Comparison of ENCODE assay signal across 17 cellular contexts in the genomic region with DNA sequence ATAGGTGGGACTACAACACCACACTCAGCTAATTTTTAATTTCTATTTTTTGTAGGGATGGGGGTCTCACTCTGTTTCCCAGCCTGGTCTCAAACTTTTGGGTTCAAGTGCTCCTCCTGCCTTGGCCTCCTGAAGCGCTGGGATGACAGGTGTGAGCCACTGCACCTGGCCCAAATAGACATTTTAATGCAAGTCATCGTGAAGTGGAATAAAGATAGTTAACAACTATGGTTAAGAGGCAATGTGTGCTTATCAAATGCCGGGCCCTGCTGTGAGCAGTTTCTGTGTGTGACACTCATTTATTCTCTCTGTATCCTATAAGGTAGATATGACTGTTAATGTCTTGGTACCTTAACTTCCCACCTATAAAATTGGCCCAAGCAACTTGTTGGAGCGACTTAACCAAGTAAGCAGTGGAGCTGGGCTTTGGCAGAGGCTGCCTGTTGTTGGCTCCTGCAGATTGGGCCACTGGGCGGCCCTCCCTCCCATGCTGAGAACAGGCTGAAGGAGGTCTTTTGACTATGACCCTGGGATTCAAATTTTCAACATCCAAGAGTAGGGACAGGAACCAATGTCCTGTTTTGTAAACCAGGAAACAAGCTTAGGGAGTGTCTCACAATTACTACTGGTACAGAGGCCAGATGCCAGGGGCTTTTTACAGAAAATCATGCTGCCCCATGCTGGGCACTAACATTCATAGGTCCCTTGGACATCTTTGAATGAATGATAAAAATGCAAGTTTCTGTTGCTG.
A peak's percentile ranks its signal among the peaks of the same experiment; 100 is the strongest.
DNase-seq lines count a peak whose midpoint lies in the region; ATAC-seq and TF ChIP-seq lines count a peak whose summit lies in the region.
"Had no signal": no experiment of that assay in that cellular context is flagged by ENCODE, and none has a peak within 500 bp of the region (broad histone marks: within the 10 kb centered on the region; RNA-seq: fewer than 3 reads in every experiment).

No MANE protein-coding gene starts in this region.

- no TSS peak for BruUV-seq in OCI-LY7 (replicated peaks; lab: Mats Ljungman, UMichigan)

- CTCF ChIA-PET in SK-N-SH (lab: Yijun Ruan, JAX) = interaction anchor here (1.3 kb wide), 1 partner anchor 211 kb away, joined by 3 read pairs; no protein-coding TSS in a partner anchor
- CTCF ChIA-PET in OCI-LY7 (lab: Charles Lee; ENCODE audit: unreplicated experiment) = no interaction called here

- H3K36me3 ChIP-seq in SK-N-SH (replicated peaks in 1 of 2; ENCODE audit: control insufficient read depth in 1 of 2, insufficient read depth in 2 of 2, low read length in 1 of 2) (no peaks in the 10 kb centered on the region), OCI-LY7 (ENCODE audit: insufficient read depth, low read length) (no peaks in the 10 kb centered on the region), thyroid gland (no peaks in the 10 kb centered on the region), colonic mucosa (no peaks in the 10 kb centered on the region)
- H3K36me3 ChIP-seq: BE2C had no signal

- no peak for ATAC-seq in SK-N-SH treated with all-trans-retinoic acid at 6 μM for 48 hours

- H3K79me2 ChIP-seq in SK-N-SH (ENCODE audit: insufficient read depth) (no peaks in the 10 kb centered on the region), OCI-LY7 (ENCODE audit: insufficient read depth, low read depth, low read length) (no peaks in the 10 kb centered on the region)

- no peak overlapping the region for H3K4me2 ChIP-seq in SK-N-SH
- H3K4me2 ChIP-seq in OCI-LY7 (ENCODE audit: low read length) = no peak overlapping the region

- H3K9me3 ChIP-seq in SK-N-SH (no peaks in the 10 kb centered on the region), OCI-LY7 (ENCODE audit: low read length) (no peaks in the 10 kb centered on the region), thyroid gland (no peaks in the 10 kb centered on the region), colonic mucosa (no peaks in the 10 kb centered on the region)
- H3K9me3 ChIP-seq: BE2C, Caco-2 had no signal

- H3K4me3 ChIP-seq in SK-N-SH (ENCODE audit: low read depth in 2 of 2, low read length in 1 of 2) (no peak overlapping the region), OCI-LY7 (ENCODE audit: low read depth, low read length, poor library complexity, severe bottlenecking) (no peak overlapping the region), thyroid gland (replicated peaks in 1 of 3) (no peak overlapping the region), colonic mucosa (no peak overlapping the region)

- no peaks in the 10 kb centered on the region for H3K9me2 ChIP-seq in SK-N-SH
- no peaks in the 10 kb centered on the region for H3K9me2 ChIP-seq in OCI-LY7 (ENCODE audit: insufficient read depth, low read length)

- TF ChIP-seq RAD21 in SK-N-SH (IDR thresholded peaks at IDR 0.05; ENCODE audit: low read length) = no peak

- no peaks in the 10 kb centered on the region for H3K4me1 ChIP-seq in SK-N-SH (ENCODE audit: control insufficient read depth in 1 of 2, insufficient read depth in 2 of 2, low read depth in 1 of 2, low read length in 1 of 2)
- no peaks in the 10 kb centered on the region for H3K4me1 ChIP-seq in OCI-LY7 (ENCODE audit: insufficient read depth, low read length, poor library complexity, severe bottlenecking)
- peaks cover 13 to 35% of the 10 kb centered on the region in 2 donors for H3K4me1 ChIP-seq in thyroid gland
- no peaks in the 10 kb centered on the region for H3K4me1 ChIP-seq in colonic mucosa
- H3K4me1 ChIP-seq: BE2C, Caco-2 had no signal

- no peaks in the 10 kb centered on the region for H3K27me3 ChIP-seq in SK-N-SH (ENCODE audit: insufficient read depth)
- no peaks in the 10 kb centered on the region for H3K27me3 ChIP-seq in thyroid gland
- H3K27me3 ChIP-seq in colonic mucosa = no peaks in the 10 kb centered on the region
- H3K27me3 ChIP-seq: BE2C had no signal

- WGBS in SK-N-SH (ENCODE audit: low lambda C conversion rate) = 54% methylated on average over 5 of the region's 5 CpGs
- WGBS in thyroid gland, 2 donors = 87 to 89% methylated on average over 5 of the region's 5 CpGs

- intact Hi-C loops in OCI-LY7 (cut with micrococcal nuclease; ENCODE audit: unreplicated experiment) = no loop called here
- intact Hi-C loops in thyroid gland (cut with DNase I) = no loop called here
- intact Hi-C loops in colonic mucosa (cut with DNase I) = no loop called here
- intact Hi-C loops in cardiac septum (cut with DNase I) = no loop called here

- DNase-seq in SK-N-SH = no peak
- DNase-seq in OCI-LY7 (ENCODE audit: low spot score) = peak; percentile 0
- DNase-seq in iPS DF 4.7 (ENCODE audit: extremely low read depth, low spot score) = peak; percentile 38
- peak; percentile 40 to 49 for DNase-seq in thyroid gland
- no peak for DNase-seq in CD1c-positive myeloid dendritic cell (ENCODE audit: extremely low spot score)
- DNase-seq in colonic mucosa = no peak
- no peak for DNase-seq in cardiac septum (ENCODE audit: low spot score)
- DNase-seq: BE2C; Caco-2; CD4-positive, alpha-beta T cell; GDM1; NCI-H1417 treated with DMSO at 0.1 percent for 48 hours; NCI-H187 treated with DMSO at 0.1 percent for 48 hours; NCI-H2227 treated with DMSO at 0.1 percent for 48 hours; NCI-H524; Right ventricle myocardium superior had no signal

- TF ChIP-seq EP300 in SK-N-SH (IDR thresholded peaks at IDR 0.05; ENCODE audit: borderline replicate concordance in 1 of 2, low read depth in 1 of 2, low read length in 1 of 2) = no peak

- H4K20me1 ChIP-seq in SK-N-SH (ENCODE audit: insufficient read depth) (no peaks in the 10 kb centered on the region), OCI-LY7 (ENCODE audit: insufficient read depth, low read length) (no peaks in the 10 kb centered on the region)

- TF ChIP-seq CTCF in SK-N-SH (IDR thresholded peaks at IDR 0.05) = no peak
- TF ChIP-seq CTCF in OCI-LY7 (conservative IDR thresholded peaks at IDR 0.05; ENCODE audit: low read length) = no peak
- TF ChIP-seq CTCF in thyroid gland (IDR thresholded peaks at IDR 0.05) = no peak
- TF ChIP-seq CTCF in colonic mucosa (IDR thresholded peaks at IDR 0.05) = no peak

- H3K27ac ChIP-seq in SK-N-SH (ENCODE audit: low read depth in 2 of 2, low read length in 1 of 2) = no peak overlapping the region
- H3K27ac ChIP-seq in OCI-LY7 (ENCODE audit: low read depth, low read length, poor library complexity, severe bottlenecking) = no peak overlapping the region
- no peak overlapping the region for H3K27ac ChIP-seq in thyroid gland
- no peak overlapping the region for H3K27ac ChIP-seq in colonic mucosa

- H2AFZ ChIP-seq in SK-N-SH (ENCODE audit: low read depth) = no peak overlapping the region
- no peak overlapping the region for H2AFZ ChIP-seq in OCI-LY7 (ENCODE audit: low read length)

- no peak for TF ChIP-seq POLR2A in thyroid gland (IDR thresholded peaks at IDR 0.05)

- H3F3A ChIP-seq in SK-N-SH (replicated peaks; ENCODE audit: insufficient read depth) = no peaks in the 10 kb centered on the region

- H3K9ac ChIP-seq in SK-N-SH (no peak overlapping the region), colonic mucosa (ENCODE audit: low read depth in 2 of 2, low read length in 2 of 2) (no peak overlapping the region)

- POLR2A ChIA-PET in SK-N-SH (lab: Yijun Ruan, JAX) (interaction anchor here (1.1 kb wide), 1 partner anchor 1988 kb away, joined by 3 read pairs; no protein-coding TSS in a partner anchor), OCI-LY7 (lab: Charles Lee) (interaction anchor here (0.6 kb wide), 1 partner anchor 1060 kb away, joined by 4 read pairs; no protein-coding TSS in a partner anchor)

TF ChIP-seq in SK-N-SH, 30 proteins besides CTCF, POLR2A, EP300 and RAD21:
- TF ChIP-seq, protein P1, sequence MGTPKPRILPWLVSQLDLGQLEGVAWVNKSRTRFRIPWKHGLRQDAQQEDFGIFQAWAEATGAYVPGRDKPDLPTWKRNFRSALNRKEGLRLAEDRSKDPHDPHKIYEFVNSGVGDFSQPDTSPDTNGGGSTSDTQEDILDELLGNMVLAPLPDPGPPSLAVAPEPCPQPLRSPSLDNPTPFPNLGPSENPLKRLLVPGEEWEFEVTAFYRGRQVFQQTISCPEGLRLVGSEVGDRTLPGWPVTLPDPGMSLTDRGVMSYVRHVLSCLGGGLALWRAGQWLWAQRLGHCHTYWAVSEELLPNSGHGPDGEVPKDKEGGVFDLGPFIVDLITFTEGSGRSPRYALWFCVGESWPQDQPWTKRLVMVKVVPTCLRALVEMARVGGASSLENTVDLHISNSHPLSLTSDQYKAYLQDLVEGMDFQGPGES (IDR thresholded peaks at IDR 0.05; ENCODE audit: low read depth, low read length) = peak; percentile 43; the same call in 1 of the 2 replicates
- no peak for TF ChIP-seq GATA2 (CRISPR knock-in tag; IDR thresholded peaks at IDR 0.05)

TF ChIP-seq in SK-N-SH treated with all-trans-retinoic acid at 6 μM for 48 hours, 23 proteins besides CTCF, POLR2A, EP300 and RAD21 (continues in another document):
- TF ChIP-seq, protein P2, sequence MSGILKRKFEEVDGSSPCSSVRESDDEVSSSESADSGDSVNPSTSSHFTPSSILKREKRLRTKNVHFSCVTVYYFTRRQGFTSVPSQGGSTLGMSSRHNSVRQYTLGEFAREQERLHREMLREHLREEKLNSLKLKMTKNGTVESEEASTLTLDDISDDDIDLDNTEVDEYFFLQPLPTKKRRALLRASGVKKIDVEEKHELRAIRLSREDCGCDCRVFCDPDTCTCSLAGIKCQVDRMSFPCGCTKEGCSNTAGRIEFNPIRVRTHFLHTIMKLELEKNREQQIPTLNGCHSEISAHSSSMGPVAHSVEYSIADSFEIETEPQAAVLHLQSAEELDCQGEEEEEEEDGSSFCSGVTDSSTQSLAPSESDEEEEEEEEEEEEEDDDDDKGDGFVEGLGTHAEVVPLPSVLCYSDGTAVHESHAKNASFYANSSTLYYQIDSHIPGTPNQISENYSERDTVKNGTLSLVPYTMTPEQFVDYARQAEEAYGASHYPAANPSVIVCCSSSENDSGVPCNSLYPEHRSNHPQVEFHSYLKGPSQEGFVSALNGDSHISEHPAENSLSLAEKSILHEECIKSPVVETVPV (CRISPR knock-in tag; IDR thresholded peaks at IDR 0.05) = no peak
- no peak for TF ChIP-seq TOX (CRISPR knock-in tag; IDR thresholded peaks at IDR 0.05; ENCODE audit: borderline replicate concordance)
- TF ChIP-seq ZFP30 (CRISPR knock-in tag; IDR thresholded peaks at IDR 0.05) = no peak
- no peak for TF ChIP-seq ZNF565 (CRISPR knock-in tag; conservative IDR thresholded peaks at IDR 0.05; ENCODE audit: low read depth)
- TF ChIP-seq, protein P3, sequence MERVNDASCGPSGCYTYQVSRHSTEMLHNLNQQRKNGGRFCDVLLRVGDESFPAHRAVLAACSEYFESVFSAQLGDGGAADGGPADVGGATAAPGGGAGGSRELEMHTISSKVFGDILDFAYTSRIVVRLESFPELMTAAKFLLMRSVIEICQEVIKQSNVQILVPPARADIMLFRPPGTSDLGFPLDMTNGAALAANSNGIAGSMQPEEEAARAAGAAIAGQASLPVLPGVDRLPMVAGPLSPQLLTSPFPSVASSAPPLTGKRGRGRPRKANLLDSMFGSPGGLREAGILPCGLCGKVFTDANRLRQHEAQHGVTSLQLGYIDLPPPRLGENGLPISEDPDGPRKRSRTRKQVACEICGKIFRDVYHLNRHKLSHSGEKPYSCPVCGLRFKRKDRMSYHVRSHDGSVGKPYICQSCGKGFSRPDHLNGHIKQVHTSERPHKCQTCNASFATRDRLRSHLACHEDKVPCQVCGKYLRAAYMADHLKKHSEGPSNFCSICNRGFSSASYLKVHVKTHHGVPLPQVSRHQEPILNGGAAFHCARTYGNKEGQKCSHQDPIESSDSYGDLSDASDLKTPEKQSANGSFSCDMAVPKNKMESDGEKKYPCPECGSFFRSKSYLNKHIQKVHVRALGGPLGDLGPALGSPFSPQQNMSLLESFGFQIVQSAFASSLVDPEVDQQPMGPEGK (CRISPR knock-in tag; IDR thresholded peaks at IDR 0.05; ENCODE audit: borderline replicate concordance) = no peak

Comparison
In these comparisons a context has a peak if more than half of its experiments do, and no peak if none do; other contexts are left out.
1. DNase-seq: peak in OCI-LY7 (single experiment), iPS DF 4.7 (single experiment) and thyroid gland (2 of 2); none in SK-N-SH (single experiment), CD1c-positive myeloid dendritic cell (single experiment), colonic mucosa (single experiment) and cardiac septum (single experiment).